18 cellular contexts compared by ENCODE assay signal in genomic region chr15:48406911-48407310, GRCh38.
DNase-seq lines count a peak whose midpoint lies in the region; FAIRE-seq and TF ChIP-seq lines count a peak whose summit lies in the region.
"Had no signal": no experiment of that assay in that cellular context is flagged by ENCODE, and none has a peak within 500 bp of the region (broad histone marks: within the 10 kb centered on the region; RNA-seq: fewer than 3 reads in every experiment).

No MANE protein-coding gene starts in this region.

- no peak overlapping the region for H2BK12ac ChIP-seq in H1 (ENCODE audit: low read depth, low read length)

- no peak overlapping the region for H3K4me2 ChIP-seq in H1 (ENCODE audit: insufficient read depth in 1 of 2, low read depth in 2 of 2, low read length in 2 of 2)

- no peaks in the 10 kb centered on the region for H3K79me1 ChIP-seq in H1 (ENCODE audit: low read depth, low read length)

- H3K36me3 ChIP-seq in H1 (ENCODE audit: control insufficient read depth in 2 of 4, insufficient read depth in 4 of 4, low read length in 3 of 4), result no peaks in the 10 kb centered on the region

- no peak overlapping the region for H2BK120ac ChIP-seq in H1 (replicated peaks; ENCODE audit: low read depth, low read length)

- no peak overlapping the region for H3K4ac ChIP-seq in H1 (replicated peaks; ENCODE audit: insufficient read length, low read depth, low read length)

- no peak overlapping the region for H3K4me3 ChIP-seq in H1 (ENCODE audit: extremely low read depth in 1 of 4, insufficient read depth in 2 of 4, low read depth in 3 of 4, low read length in 4 of 4)
- H3K4me3 ChIP-seq: left lung, thyroid gland had no signal

- H2BK20ac ChIP-seq in H1 (ENCODE audit: low read length), result no peak overlapping the region

- TF ChIP-seq CTCF in H1 (IDR thresholded peaks at IDR 0.05; ENCODE audit: control extremely low read depth in 1 of 3, insufficient read depth in 1 of 3, low read depth in 1 of 3, low read length in 3 of 3) (peak in 2 of 3 experiments; percentile 37 to 52; a peak in 2 of 4 replicates), progenitor cell of endocrine pancreas (IDR thresholded peaks at IDR 0.05; ENCODE audit: unreplicated experiment) (peak; percentile 17)

- TF ChIP-seq RAD21 in H1 (IDR thresholded peaks at IDR 0.05 in 1 of 2, conservative IDR thresholded peaks at IDR 0.05 in 1 of 2; ENCODE audit: low read depth in 2 of 2, low read length in 2 of 2), result peak; percentile 24 to 48; a peak in 3 of 4 replicates

- no peak overlapping the region for H2AK5ac ChIP-seq in H1 (ENCODE audit: low read depth, low read length)

- H2BK15ac ChIP-seq in H1 (ENCODE audit: low read length), result no peak overlapping the region

- 90% methylated on average over 1 of the region's 1 CpG; no CpG with 5 or more reads in 1 of the 2 experiments for WGBS in H1 (ENCODE audit: extremely low coverage in 1 of 2, insufficient coverage in 1 of 2, insufficient read length in 1 of 2, insufficient replicate concordance in 2 of 2, low coverage in 1 of 2, low lambda C conversion rate in 2 of 2, missing lambda C conversion rate in 1 of 2), 2 experiments

- no peaks in the 10 kb centered on the region for H3K23me2 ChIP-seq in H1 (ENCODE audit: low read depth, low read length)

- H3K9me3 ChIP-seq in H1 (ENCODE audit: insufficient read depth in 2 of 2, low read depth in 1 of 2, low read length in 1 of 2), result no peaks in the 10 kb centered on the region
- H3K9me3 ChIP-seq: left lung, thyroid gland had no signal

- no peak overlapping the region for H3K56ac ChIP-seq in H1 (replicated peaks; ENCODE audit: insufficient read length, low read depth, low read length)

- DNase-seq in DMS53 (lab: John Stamatoyannopoulos, UW) (peak; percentile 15), DMS53 treated with DMSO at 0.1 percent for 48 hours (lab: John Stamatoyannopoulos, UW; ENCODE audit: unreplicated experiment) (no peak), NAMALWA (ENCODE audit: low spot score) (peak; percentile 24), H1 (ENCODE audit: low read depth in 1 of 2, low spot score in 2 of 2) (no peak), progenitor cell of endocrine pancreas (ENCODE audit: low spot score, unreplicated experiment) (no peak), hypothalamus (lab: John Stamatoyannopoulos, UW) (no peak), NCI-H446 treated with DMSO at 0.1 percent for 48 hours (lab: John Stamatoyannopoulos, UW) (no peak)
- DNase-seq in activated T-cell treated with anti-CD3 and anti-CD28 coated beads, Interleukin-2, amount 50 U/mL, for 24 hours, result no peak
- DNase-seq: activated CD4-positive, alpha-beta memory T cell treated with anti-CD3 and anti-CD28 coated beads, Interleukin-2, amount 10 ng/mL, durations not matched to agents 7 days and 5 days; activated naive CD4-positive, alpha-beta T cell treated with anti-CD3 and anti-CD28 coated beads, Interleukin-2, amount 10 ng/mL, durations not matched to agents 7 days and 5 days; KBM-7; left lung; thyroid gland had no signal

- no peak overlapping the region for H4K8ac ChIP-seq in H1 (ENCODE audit: extremely low read depth, insufficient read depth, low read length)

- H3K14ac ChIP-seq in H1 (ENCODE audit: insufficient read length), result no peak overlapping the region

- CTCF ChIA-PET in H1 (lab: Charles Lee; ENCODE audit: partially characterized antibody), result interaction anchor here (0.9 to 5.5 kb wide), 22 partner anchors 11 to 165 kb away, joined by 3 to 44 read pairs (median 5); no protein-coding TSS in a partner anchor

- H3K4me1 ChIP-seq in H1 (replicated peaks in 1 of 4; ENCODE audit: control insufficient read depth in 3 of 4, insufficient read depth in 4 of 4, low read length in 3 of 4), result no peaks in the 10 kb centered on the region
- H3K4me1 ChIP-seq: left lung, thyroid gland had no signal

- no peaks in the 10 kb centered on the region for H3K36me3 Mint-ChIP-seq in progenitor cell of endocrine pancreas (ENCODE audit: insufficient read depth)
- no peaks in the 10 kb centered on the region for H3K36me3 Mint-ChIP-seq in activated T-cell treated with anti-CD3 and anti-CD28 coated beads, Interleukin-2, amount 50 U/mL, for 24 hours (ENCODE audit: low read depth)
- H3K36me3 Mint-ChIP-seq: activated naive CD4-positive, alpha-beta T cell treated with anti-CD3 and anti-CD28 coated beads, Interleukin-2, amount 10 ng/mL, durations not matched to agents 7 days and 5 days had no signal

- POLR2A ChIA-PET in H1 (lab: Charles Lee; ENCODE audit: partially characterized antibody), result no interaction called here

- no peaks in the 10 kb centered on the region for H3K79me2 ChIP-seq in H1 (ENCODE audit: control insufficient read depth in 1 of 2, insufficient read depth in 2 of 2, low read length in 2 of 2)

- H3K27me3 Mint-ChIP-seq in progenitor cell of endocrine pancreas, result no peaks in the 10 kb centered on the region
- peaks cover 2% of the 10 kb centered on the region for H3K27me3 Mint-ChIP-seq in activated T-cell treated with anti-CD3 and anti-CD28 coated beads, Interleukin-2, amount 50 U/mL, for 24 hours
- H3K27me3 Mint-ChIP-seq: activated CD4-positive, alpha-beta memory T cell treated with anti-CD3 and anti-CD28 coated beads, Interleukin-2, amount 10 ng/mL, durations not matched to agents 7 days and 5 days had no signal

- TF ChIP-seq EP300 in H1 (IDR thresholded peaks at IDR 0.05; ENCODE audit: borderline replicate concordance in 1 of 2, low read depth in 2 of 2, low read length in 2 of 2), result no peak

- no peak overlapping the region for H2AFZ ChIP-seq in H1 (ENCODE audit: low read length)

- H3K4me3 Mint-ChIP-seq in progenitor cell of endocrine pancreas (ENCODE audit: low read depth), result no peak overlapping the region
- H3K4me3 Mint-ChIP-seq in activated T-cell treated with anti-CD3 and anti-CD28 coated beads, Interleukin-2, amount 50 U/mL, for 24 hours, result no peak overlapping the region
- H3K4me3 Mint-ChIP-seq: activated CD4-positive, alpha-beta memory T cell treated with anti-CD3 and anti-CD28 coated beads, Interleukin-2, amount 10 ng/mL, durations not matched to agents 7 days and 5 days; activated naive CD4-positive, alpha-beta T cell treated with anti-CD3 and anti-CD28 coated beads, Interleukin-2, amount 10 ng/mL, durations not matched to agents 7 days and 5 days; T-helper 2 cell treated with Interferon-gamma antibody and Interleukin-4, amounts not matched to agents 5 μg/mL and 100 μg/mL, for 36 hours had no signal

- H3K23ac ChIP-seq in H1 (ENCODE audit: insufficient read length), result no peak overlapping the region

- no peak overlapping the region for H3K27ac Mint-ChIP-seq in progenitor cell of endocrine pancreas
- no peak overlapping the region for H3K27ac Mint-ChIP-seq in activated T-cell treated with anti-CD3 and anti-CD28 coated beads, Interleukin-2, amount 50 U/mL, for 24 hours
- H3K27ac Mint-ChIP-seq: activated CD4-positive, alpha-beta memory T cell treated with anti-CD3 and anti-CD28 coated beads, Interleukin-2, amount 10 ng/mL, durations not matched to agents 7 days and 5 days; activated naive CD4-positive, alpha-beta T cell treated with anti-CD3 and anti-CD28 coated beads, Interleukin-2, amount 10 ng/mL, durations not matched to agents 7 days and 5 days; T-helper 2 cell treated with Interferon-gamma antibody and Interleukin-4, amounts not matched to agents 5 μg/mL and 100 μg/mL, for 36 hours had no signal

- H2BK5ac ChIP-seq in H1 (ENCODE audit: low read depth, low read length), result no peak overlapping the region

- H3K18ac ChIP-seq in H1 (ENCODE audit: extremely low read depth, low read length), result no peak overlapping the region

- no peak for FAIRE-seq in H1 (lab: Jason Lieb, UNC)
- FAIRE-seq: colon, D721Med, GM18507, RCC 7860 had no signal

- no peaks in the 10 kb centered on the region for H4K20me1 ChIP-seq in H1 (replicated peaks in 1 of 2; ENCODE audit: control insufficient read depth in 1 of 2, insufficient read depth in 2 of 2, low read length in 2 of 2)

- H3K9ac ChIP-seq in H1 (replicated peaks in 1 of 4; ENCODE audit: extremely low read depth in 1 of 4, low read depth in 3 of 4, low read length in 3 of 4), result no peak overlapping the region

- no peak overlapping the region for H3K27ac ChIP-seq in H1 (ENCODE audit: low read depth, low read length)
- H3K27ac ChIP-seq: left lung, thyroid gland had no signal

- no peaks in the 10 kb centered on the region for H3K27me3 ChIP-seq in H1 (replicated peaks in 1 of 4; ENCODE audit: control insufficient read depth in 3 of 4, extremely low read depth in 1 of 4, insufficient read depth in 3 of 4, low read length in 3 of 4)
- H3K27me3 ChIP-seq: left lung, thyroid gland had no signal

- H4K91ac ChIP-seq in H1 (replicated peaks; ENCODE audit: insufficient read length, low read length), result no peak overlapping the region

- H3K4me1 Mint-ChIP-seq in progenitor cell of endocrine pancreas (ENCODE audit: low read depth), result no peaks in the 10 kb centered on the region
- H3K4me1 Mint-ChIP-seq in activated T-cell treated with anti-CD3 and anti-CD28 coated beads, Interleukin-2, amount 50 U/mL, for 24 hours (ENCODE audit: low read depth), result no peaks in the 10 kb centered on the region
- H3K4me1 Mint-ChIP-seq: activated CD4-positive, alpha-beta memory T cell treated with anti-CD3 and anti-CD28 coated beads, Interleukin-2, amount 10 ng/mL, durations not matched to agents 7 days and 5 days; activated naive CD4-positive, alpha-beta T cell treated with anti-CD3 and anti-CD28 coated beads, Interleukin-2, amount 10 ng/mL, durations not matched to agents 7 days and 5 days had no signal

- no peak overlapping the region for H4K5ac ChIP-seq in H1 (ENCODE audit: insufficient read length, low read depth, low read length)

- no peaks in the 10 kb centered on the region for H3K9me3 Mint-ChIP-seq in progenitor cell of endocrine pancreas (ENCODE audit: low read depth)
- no peaks in the 10 kb centered on the region for H3K9me3 Mint-ChIP-seq in activated T-cell treated with anti-CD3 and anti-CD28 coated beads, Interleukin-2, amount 50 U/mL, for 24 hours
- H3K9me3 Mint-ChIP-seq: activated CD4-positive, alpha-beta memory T cell treated with anti-CD3 and anti-CD28 coated beads, Interleukin-2, amount 10 ng/mL, durations not matched to agents 7 days and 5 days; activated naive CD4-positive, alpha-beta T cell treated with anti-CD3 and anti-CD28 coated beads, Interleukin-2, amount 10 ng/mL, durations not matched to agents 7 days and 5 days; T-helper 2 cell treated with Interferon-gamma antibody and Interleukin-4, amounts not matched to agents 5 μg/mL and 100 μg/mL, for 36 hours had no signal

- TF ChIP-seq POLR2A in H1 (IDR thresholded peaks at IDR 0.05; ENCODE audit: control extremely low read depth in 1 of 2, low read depth in 2 of 2, low read length in 2 of 2), result no peak

TF ChIP-seq in H1, 55 proteins besides CTCF, POLR2A, EP300 and RAD21 (continues in another document):
- TF ChIP-seq MAX (IDR thresholded peaks at IDR 0.05) (no peak), RFX5 (IDR thresholded peaks at IDR 0.05; ENCODE audit: borderline replicate concordance, low read depth, low read length) (no peak), BRCA1 (IDR thresholded peaks at IDR 0.05; ENCODE audit: low read depth, low read length) (no peak), CHD2 (IDR thresholded peaks at IDR 0.05; ENCODE audit: low read length) (no peak), POLR2AphosphoS5 (IDR thresholded peaks at IDR 0.05; ENCODE audit: low read depth, low read length) (no peak)

Comparison
In these comparisons a context has a peak if more than half of its experiments do, and no peak if none do; other contexts are left out.
1. DNase-seq: peak in DMS53 (single experiment) and NAMALWA (single experiment); none in DMS53 treated with DMSO at 0.1 percent for 48 hours (single experiment), H1 (0 of 2), progenitor cell of endocrine pancreas (single experiment), hypothalamus (0 of 51), NCI-H446 treated with DMSO at 0.1 percent for 48 hours (single experiment) and activated T-cell treated with anti-CD3 and anti-CD28 coated beads, Interleukin-2, amount 50 U/mL, for 24 hours (single experiment).